Comparison of ENCODE assay signal across 9 cellular contexts in the genomic region with DNA sequence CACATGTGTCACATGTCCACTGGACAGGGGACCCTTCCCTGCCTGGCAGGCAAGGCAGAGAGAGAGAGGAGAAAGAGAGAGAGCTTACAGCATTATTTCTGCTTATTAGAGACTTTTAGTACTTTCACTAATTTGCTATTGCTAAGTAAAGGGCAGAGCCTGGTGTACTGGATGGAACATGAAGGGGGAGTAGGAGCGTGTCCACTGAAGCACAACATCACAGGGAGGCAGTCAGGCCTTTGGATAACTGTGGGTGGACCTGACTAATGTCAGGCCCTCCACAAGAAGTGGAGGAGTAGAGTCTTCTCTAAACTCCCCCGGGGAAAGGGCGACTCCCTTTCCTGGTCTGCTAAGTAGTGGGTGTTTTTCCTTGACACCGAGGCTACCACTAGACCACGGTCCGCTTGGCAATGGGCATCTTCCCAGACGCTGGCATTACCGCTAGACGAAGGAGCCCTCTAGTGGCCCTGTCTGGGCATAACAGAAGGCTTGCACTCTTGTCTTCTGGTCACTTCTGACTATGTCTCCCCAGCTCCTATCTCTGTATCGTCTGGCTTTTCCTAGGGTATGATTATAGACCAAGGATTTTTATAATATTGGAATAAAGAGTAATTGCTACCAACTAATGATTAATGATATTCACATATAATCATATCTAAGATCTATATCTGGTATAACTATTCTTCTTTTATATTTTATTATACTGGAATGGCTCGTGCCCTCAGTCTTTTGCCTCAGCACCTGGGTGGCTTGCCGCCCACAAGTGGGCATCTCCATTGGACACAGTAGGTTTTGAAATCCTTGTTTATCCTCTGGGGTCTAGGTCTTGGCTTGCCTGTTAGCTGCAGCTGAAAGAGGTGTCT. TPM values are rescaled to one million over a fixed set of nuclear protein-coding genes. Genes with fewer than 3 reads are reported as not detected.
A peak's percentile ranks its signal among the peaks of the same experiment; 100 is the strongest.
DNase-seq lines count a peak whose midpoint lies in the region; ATAC-seq and TF ChIP-seq lines count a peak whose summit lies in the region.
"Not testable (repeated sequence)": the region's sequence is repeated elsewhere in the genome, so short reads cannot be mapped to it uniquely, and the experiment has no call there.
"Had no signal": no experiment of that assay in that cellular context is flagged by ENCODE, and none has a peak within 500 bp of the region (broad histone marks: within the 10 kb centered on the region; RNA-seq: fewer than 3 reads in every experiment).

No MANE protein-coding gene starts in this region.

- TF ChIP-seq CTCF in GM23338 (conservative IDR thresholded peaks at IDR 0.05; ENCODE audit: low read depth in 2 of 2): peak; percentile 83 to 91
- TF ChIP-seq CTCF in SK-N-SH (IDR thresholded peaks at IDR 0.05): peak; percentile 80
- TF ChIP-seq CTCF in esophagus squamous epithelium (IDR thresholded peaks at IDR 0.05): peak; percentile 21 to 70 (median 60)

- TF ChIP-seq EP300 in SK-N-SH (IDR thresholded peaks at IDR 0.05; ENCODE audit: borderline replicate concordance in 1 of 2, low read depth in 1 of 2, low read length in 1 of 2): not testable (repeated sequence)

- H3K27me3 Mint-ChIP-seq in GM23338 (ENCODE audit: insufficient read depth, low read depth, poor library complexity): not testable (repeated sequence)

- H2AFZ ChIP-seq in GM23338: not testable (repeated sequence)
- peak overlapping the region; percentile 41; the same call in 1 of the 2 replicates for H2AFZ ChIP-seq in SK-N-SH (ENCODE audit: low read depth)

- H3K9me2 ChIP-seq in GM23338 (ENCODE audit: insufficient read depth); SK-N-SH: not testable (repeated sequence)

- H3K27me3 ChIP-seq in GM23338 (ENCODE audit: insufficient read depth); SK-N-SH (ENCODE audit: insufficient read depth): not testable (repeated sequence)
- H3K27me3 ChIP-seq in esophagus squamous epithelium: peaks cover 0 to 15% (median 0%) of the 10 kb centered on the region in 4 donors

- CTCF ChIA-PET in SK-N-SH (lab: Yijun Ruan, JAX): interaction anchor here (1.3 to 1.9 kb wide), 2 partner anchors 112 to 175 kb away, joined by 3 to 5 read pairs; no protein-coding TSS in a partner anchor

- H3K9me3 Mint-ChIP-seq in GM23338: peaks cover 87% of the 10 kb centered on the region

- not testable (repeated sequence) for H3K9me3 ChIP-seq in SK-N-SH, esophagus squamous epithelium

- H3K9ac ChIP-seq in SK-N-SH: not testable (repeated sequence)

- H3K79me2 ChIP-seq in GM23338 (replicated peaks; ENCODE audit: insufficient read depth); SK-N-SH (ENCODE audit: insufficient read depth): not testable (repeated sequence)

- TF ChIP-seq POLR2A in esophagus squamous epithelium (IDR thresholded peaks at IDR 0.05): not testable (repeated sequence)

- not testable (repeated sequence) for H4K20me1 ChIP-seq in GM23338 (replicated peaks; ENCODE audit: insufficient read depth); SK-N-SH (ENCODE audit: insufficient read depth)

- not testable (repeated sequence) for H3K27ac Mint-ChIP-seq in GM23338

- H3K36me3 Mint-ChIP-seq in GM23338 (ENCODE audit: low read depth): not testable (repeated sequence)

- not testable (repeated sequence) for H3K4me3 ChIP-seq in GM23338, esophagus squamous epithelium
- H3K4me3 ChIP-seq in SK-N-SH (ENCODE audit: low read depth in 2 of 2, low read length in 1 of 2): peak overlapping the region in 1 of 2 experiments; percentile 45; a peak in 1 of 4 replicates

- 27% methylated on average over 7 of the region's 12 CpGs for WGBS in SK-N-SH (ENCODE audit: low lambda C conversion rate)
- 22 to 26% methylated on average over 11 to 12 of the region's 12 CpGs for WGBS in esophagus squamous epithelium, 2 donors

- H3K36me3 ChIP-seq in GM23338 (ENCODE audit: insufficient read depth); SK-N-SH (replicated peaks in 1 of 2; ENCODE audit: control insufficient read depth in 1 of 2, insufficient read depth in 2 of 2, low read length in 1 of 2); esophagus squamous epithelium: not testable (repeated sequence)

- intact Hi-C loops in esophagus squamous epithelium (cut with DNase I): not testable (repeated sequence)

- not testable (repeated sequence) for ATAC-seq in GM23338

- DNase-seq in Ammon's horn (ENCODE audit: low spot score): peak; percentile 65
- DNase-seq in GM23338 (ENCODE audit: low spot score): peak; percentile 88
- peak; percentile 18 for DNase-seq in NCI-H2029 treated with DMSO at 0.1 percent for 48 hours (lab: John Stamatoyannopoulos, UW)
- DNase-seq in SK-N-SH; esophagus squamous epithelium (lab: John Stamatoyannopoulos, UW): not testable (repeated sequence)
- peak; percentile 75 for DNase-seq in activated effector memory CD4-positive, alpha-beta T cell treated with anti-CD3 and anti-CD28 coated beads, Interleukin-2, amount 50 U/mL, for 16 hours
- peak; percentile 65 to 68 for DNase-seq in lung microvascular endothelial cell (ENCODE audit: low read depth in 2 of 2)
- peak; percentile 42 to 61 for DNase-seq in stimulated activated CD4-positive, alpha-beta T cell treated with anti-CD3 and anti-CD28 coated beads, Interleukin-2, amount 100 ng/mL, for 24 hours

- not testable (repeated sequence) for H3K4me1 Mint-ChIP-seq in GM23338

- H3K4me1 ChIP-seq in GM23338 (ENCODE audit: insufficient read depth): peaks cover 15% of the 10 kb centered on the region
- H3K4me1 ChIP-seq in SK-N-SH (ENCODE audit: control insufficient read depth in 1 of 2, insufficient read depth in 2 of 2, low read depth in 1 of 2, low read length in 1 of 2); esophagus squamous epithelium: not testable (repeated sequence)

- not testable (repeated sequence) for H3K27ac ChIP-seq in GM23338 (ENCODE audit: low read depth); SK-N-SH (ENCODE audit: low read depth in 2 of 2, low read length in 1 of 2); esophagus squamous epithelium

- H3K4me3 Mint-ChIP-seq in GM23338: not testable (repeated sequence)

- H3K4me2 ChIP-seq in GM23338, SK-N-SH: not testable (repeated sequence)

- TF ChIP-seq RAD21 in SK-N-SH (IDR thresholded peaks at IDR 0.05; ENCODE audit: low read length): peak; percentile 64

- H3F3A ChIP-seq in GM23338 (replicated peaks; ENCODE audit: low read depth); SK-N-SH (replicated peaks; ENCODE audit: insufficient read depth): not testable (repeated sequence)

- POLR2A ChIA-PET in SK-N-SH (lab: Yijun Ruan, JAX): not testable (repeated sequence)

TF ChIP-seq in SK-N-SH, 30 proteins besides CTCF, POLR2A, EP300 and RAD21:
- TF ChIP-seq NFIC (IDR thresholded peaks at IDR 0.05; ENCODE audit: borderline replicate concordance) (0 out of 2 replicates have a peak, but pooled peaks have one; percentile 19), SMC3 (IDR thresholded peaks at IDR 0.05; ENCODE audit: low read depth, low read length) (peak; percentile 73)
TF ChIP-seq in SK-N-SH: peak in this region for 2; not testable (repeated sequence) for 28.

RNA-seq across cellular contexts. Expression of a gene that starts 11.5 kb away (rescaled TPM):
- total RNA-seq in GM23338 (2014; rRNA removed; shearing (Covaris generic)): not detected in 2 replicates
- polyA plus RNA-seq in GM23338 (2016; fragmentation: Nextera tagmentation; extraction: Ambion mirVana) (0.32 TPM in 1 of 2 replicates, not detected in the other), SK-N-SH (2012; rRNA removed) (0.06 and 0.15 TPM in 2 replicates)
- 0.08 and 0.12 TPM in 2 replicates for polyA plus RNA-seq in SK-N-SH (2012; cell fraction: cytosol; rRNA removed)
- polyA plus RNA-seq in SK-N-SH (2012; cell fraction: nucleus; rRNA removed): 0.06 and 0.11 TPM in 2 replicates
- total RNA-seq in esophagus squamous epithelium (not detected), lung microvascular endothelial cell (0.22 and 0.60 TPM in 2 replicates)
- total RNA-seq: glomerular endothelial cell had no signal

RNA-seq across cellular contexts. Expression of a gene that starts 36.7 kb away (rescaled TPM):
- total RNA-seq in GM23338 (2014; rRNA removed; shearing (Covaris generic)): not detected in 2 replicates
- polyA plus RNA-seq in GM23338 (2016; fragmentation: Nextera tagmentation; extraction: Ambion mirVana) (not detected in 2 replicates), SK-N-SH (2012; rRNA removed) (0.07 and 0.10 TPM in 2 replicates)
- polyA plus RNA-seq in SK-N-SH (2012; cell fraction: cytosol; rRNA removed): 0.03 and 0.04 TPM in 2 replicates
- polyA plus RNA-seq in SK-N-SH (2012; cell fraction: nucleus; rRNA removed): 0.11 TPM in 1 of 2 replicates, not detected in the other
- total RNA-seq in esophagus squamous epithelium (not detected), lung microvascular endothelial cell (not detected in 2 replicates)
- total RNA-seq: glomerular endothelial cell had no signal
